Comparison of ENCODE assay signal across 18 cellular contexts in genomic region chr15:51302480-51302879, GRCh38.
DNase-seq lines count a peak whose midpoint lies in the region; FAIRE-seq and TF ChIP-seq lines count a peak whose summit lies in the region.
"Had no signal": no experiment of that assay in that cellular context is flagged by ENCODE, and none has a peak within 500 bp of the region (broad histone marks: within the 10 kb centered on the region; RNA-seq: fewer than 3 reads in every experiment).

No MANE protein-coding gene starts in this region.

- DNase-seq in GM06990 (ENCODE audit: extremely low read depth, insufficient read length) (no peak), GM20000 (ENCODE audit: low spot score) (peak; percentile 44), coronary artery (ENCODE audit: low spot score) (peak; percentile 26), H54 (ENCODE audit: insufficient read length, low spot score) (no peak), foreskin fibroblast (no peak), NCI-H2081 (lab: John Stamatoyannopoulos, UW) (no peak)
- DNase-seq in stimulated activated CD4-positive, alpha-beta T cell treated with anti-CD3 and anti-CD28 coated beads, Interleukin-12 subunit alpha, Interleukin-12 subunit beta, amount 100 ng/mL, for 4 hours: no peak
- DNase-seq: 8988T; AML-193; Caco-2; CD8-positive, alpha-beta memory T cell; DND-41; GDM1; HCEC 1CT; HFFc6 had no signal

- TF ChIP-seq CTCF in GM06990 (IDR thresholded peaks at IDR 0.05; ENCODE audit: insufficient read depth, low read length, poor library complexity, severe bottlenecking) (peak; percentile 33), GM12872 (IDR thresholded peaks at IDR 0.05; ENCODE audit: insufficient read depth, low read depth, low read length) (0 out of 3 replicates have a peak, but pooled peaks have one; percentile 7), GM20000 (IDR thresholded peaks at IDR 0.05; ENCODE audit: extremely low read depth, missing control alignments) (no peak), coronary artery (IDR thresholded peaks at IDR 0.05) (no peak), foreskin fibroblast (IDR thresholded peaks at IDR 0.05; ENCODE audit: low read depth, low read length) (no peak)

- no peak overlapping the region for H3K4me3 ChIP-seq in GM06990 (replicated peaks; ENCODE audit: low read depth, low read length)
- no peak overlapping the region for H3K4me3 ChIP-seq in coronary artery
- no peak overlapping the region for H3K4me3 ChIP-seq in foreskin fibroblast (ENCODE audit: low read depth in 1 of 2, low read length in 2 of 2)
- H3K4me3 ChIP-seq: BLaER1 had no signal

- no peak for FAIRE-seq in H54 (lab: Jason Lieb, UNC)
- FAIRE-seq: H1 had no signal

- H3K36me3 ChIP-seq in GM06990 (ENCODE audit: control insufficient read depth, insufficient read depth, low read length): no peaks in the 10 kb centered on the region
- H3K36me3 ChIP-seq: BLaER1 had no signal

- H3K27ac ChIP-seq in coronary artery: no peak overlapping the region
- H3K27ac ChIP-seq: BLaER1 had no signal

- H3K27me3 ChIP-seq in GM06990 (replicated peaks; ENCODE audit: control insufficient read depth, insufficient read depth, low read length): no peaks in the 10 kb centered on the region; the same call in none of the 2 replicates
- H3K27me3 ChIP-seq: BLaER1 had no signal

- no peak for TF ChIP-seq POLR2A in H54 (IDR thresholded peaks at IDR 0.05; ENCODE audit: low read depth, low read length)

Comparison
In these comparisons a context has a peak if more than half of its experiments do, and no peak if none do; other contexts are left out.
1. DNase-seq: peak in GM20000 (single experiment) and coronary artery (single experiment); none in GM06990 (single experiment), H54 (single experiment), stimulated activated CD4-positive, alpha-beta T cell treated with anti-CD3 and anti-CD28 coated beads, Interleukin-12 subunit alpha, Interleukin-12 subunit beta, amount 100 ng/mL, for 4 hours (single experiment), foreskin fibroblast (0 of 2) and NCI-H2081 (0 of 2).
2. CTCF ChIP-seq: peak in GM06990 (single experiment) and GM12872 (single experiment); none in GM20000 (single experiment), coronary artery (single experiment) and foreskin fibroblast (single experiment).